ENCODE assay signal across 8 cellular contexts in the genomic region with DNA sequence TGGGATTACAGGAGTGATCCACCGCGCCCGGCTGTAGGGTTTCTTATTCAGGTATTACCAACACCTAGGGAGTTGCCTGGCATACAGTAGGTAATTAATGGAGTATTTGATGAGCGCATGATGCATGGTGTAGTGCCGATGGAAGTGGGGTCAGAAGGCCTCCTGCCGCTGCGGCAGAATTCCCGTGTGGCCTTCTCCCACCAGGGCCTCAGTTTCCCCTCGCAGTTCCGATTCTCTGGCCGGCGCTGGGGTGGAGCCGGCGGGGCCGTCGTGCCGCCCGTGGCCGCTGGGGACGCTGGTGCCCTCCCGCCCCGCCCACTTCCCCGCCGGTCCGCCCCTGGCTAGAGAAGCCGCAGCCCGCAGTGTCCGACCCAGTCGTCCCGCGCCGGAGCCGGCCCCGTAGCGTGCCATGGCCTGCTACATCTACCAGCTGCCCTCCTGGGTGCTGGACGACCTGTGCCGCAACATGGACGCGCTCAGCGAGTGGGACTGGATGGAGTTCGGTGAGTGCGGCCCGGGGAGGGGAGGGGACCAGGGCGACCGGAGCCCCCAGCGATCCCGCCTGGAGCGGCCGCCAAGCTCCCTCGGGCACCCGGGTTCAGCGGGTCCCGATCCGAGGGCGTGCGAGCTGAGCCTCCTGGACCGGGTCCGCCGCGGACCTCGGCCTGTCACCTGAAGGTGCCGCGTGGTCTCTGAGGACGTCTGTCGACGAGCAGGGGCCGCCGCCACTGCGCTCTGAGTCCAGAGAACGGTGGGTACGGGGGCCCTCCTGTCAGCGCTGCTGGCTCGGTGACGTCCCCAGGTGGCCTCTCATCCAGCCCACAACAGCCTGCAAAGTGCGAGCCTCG. TPM values are rescaled to one million over a fixed set of nuclear protein-coding genes. Genes with fewer than 3 reads are reported as not detected.
A peak's percentile ranks its signal among the peaks of the same experiment; 100 is the strongest.
DNase-seq lines count a peak whose midpoint lies in the region; ATAC-seq lines count a peak whose summit lies in the region.

Gene IRAK2 (plus strand): TSS at position 374 of the 848 bp plus-strand sequence. CDS start 36 bp downstream, at position 410.

- ATAC-seq in GM21526 (IDR thresholded peaks at IDR 0.05; ENCODE audit: low FRiP score, unreplicated experiment) (peak; percentile 79), GM18870 (IDR thresholded peaks at IDR 0.05; ENCODE audit: unreplicated experiment) (no peak)

- peak within 1 kb of the TSS; percentile 82 to 94 (median 88) for H3K4me3 Mint-ChIP-seq in IgD-negative memory B cell

- H3K27ac Mint-ChIP-seq in IgD-negative memory B cell: peak within 1 kb of the TSS; percentile 62 to 73 (median 67)

- peaks cover 28 to 34% (median 31%) of the 10 kb centered on the region in 3 donors for H3K4me1 Mint-ChIP-seq in IgD-negative memory B cell

- H3K9me3 Mint-ChIP-seq in IgD-negative memory B cell: peaks cover 0 to 6% (median 3%) of the 10 kb centered on the region in 3 donors

- peaks cover 12% of the 10 kb centered on the region for H3K36me3 Mint-ChIP-seq in IgD-negative memory B cell

- H3K27ac ChIP-seq in cingulate gyrus (ENCODE audit: low read depth, low read length): peak within 1 kb of the TSS; percentile 83

- H3K27me3 Mint-ChIP-seq in IgD-negative memory B cell: no peaks in the 10 kb centered on the region

- peak; percentile 73 for DNase-seq in DMS53 (lab: John Stamatoyannopoulos, UW)
- DNase-seq in activated CD4-positive, CD25-positive, alpha-beta regulatory T cell treated with anti-CD3 and anti-CD28 coated beads, Interleukin-2, amount 50 U/mL, for 72 hours: peak; percentile 76
- DNase-seq in kidney tubule cell (ENCODE audit: low spot score): peak; percentile 67
- peak; percentile 75 for DNase-seq in stimulated activated CD4-positive, alpha-beta T cell treated with anti-CD3 and anti-CD28 coated beads, Interleukin-15, amount 100 ng/mL, for 24 hours

RNA-seq across cellular contexts. Expression of gene IRAK2, which starts in this region (rescaled TPM):
- polyA plus RNA-seq in IgD-negative memory B cell: 8.4 TPM
